ENCODE assay signal across 22 cellular contexts in genomic region chr9:24479266-24479665, GRCh38.
"Had no signal": no experiment of that assay in that cellular context is flagged by ENCODE, and none has a peak within 500 bp of the region (broad histone marks: within the 10 kb centered on the region; RNA-seq: fewer than 3 reads in every experiment).

No MANE protein-coding gene starts in this region.

- H3K27me3 Mint-ChIP-seq: activated T-helper 17 cell treated with anti-CD3 and anti-CD28 coated beads, Interleukin-2, amount 50 U/mL, for 72 hours; naive thymus-derived CD4-positive, alpha-beta T cell; T-cell had no signal

- H3K27ac ChIP-seq: ascending aorta, esophagus muscularis mucosa, foreskin keratinocyte, right atrium auricular region, tibial nerve, vagina had no signal

- H3K4me1 ChIP-seq: ascending aorta, esophagus muscularis mucosa, foreskin keratinocyte, right atrium auricular region, tibial nerve, vagina had no signal

- H3K36me3 Mint-ChIP-seq: naive thymus-derived CD4-positive, alpha-beta T cell; T-cell had no signal

- H3K9me3 ChIP-seq: ascending aorta, esophagus muscularis mucosa, right atrium auricular region, tibial nerve, vagina had no signal

- H3K4me1 Mint-ChIP-seq: activated T-helper 17 cell treated with anti-CD3 and anti-CD28 coated beads, Interleukin-2, amount 50 U/mL, for 72 hours; naive thymus-derived CD4-positive, alpha-beta T cell; T-cell had no signal

- H3K27ac Mint-ChIP-seq: activated T-helper 17 cell treated with anti-CD3 and anti-CD28 coated beads, Interleukin-2, amount 50 U/mL, for 72 hours; naive thymus-derived CD4-positive, alpha-beta T cell; T-cell had no signal

- H3K36me3 ChIP-seq: ascending aorta, esophagus muscularis mucosa, right atrium auricular region, tibial nerve, vagina had no signal

- DNase-seq: activated CD4-positive, CD25-positive, alpha-beta regulatory T cell treated with anti-CD3 and anti-CD28 coated beads, Interleukin-2, amount 50 U/mL, for 72 hours; activated naive CD4-positive, alpha-beta T cell treated with Interleukin-2 at 50 U/mL for 16 hours; activated T-cell treated with anti-CD3 and anti-CD28 coated beads for 4 hours; foreskin keratinocyte; head of caudate nucleus; left cardiac atrium; naive thymus-derived CD4-positive, alpha-beta T cell; nucleus accumbens; small intestine; stimulated activated CD4-positive, alpha-beta T cell treated with anti-CD3 and anti-CD28 coated beads, Interleukin-4, amount 100 ng/mL, for 4 hours; stimulated activated CD8-positive, alpha-beta memory T cell treated with anti-CD3 and anti-CD28 coated beads, Interleukin-4, amount 100 ng/mL, for 48 hours; stimulated activated naive CD4-positive, alpha-beta T cell treated with Interleukin-2 at 50 U/mL for 16 hours; substantia nigra; T-cell; T-helper 9 cell had no signal

- ATAC-seq: activated T-helper 17 cell treated with anti-CD3 and anti-CD28 coated beads, Interleukin-2, amount 50 U/mL, for 72 hours; foreskin keratinocyte; left cardiac atrium; naive thymus-derived CD4-positive, alpha-beta T cell; T-cell had no signal

- H3K4me3 Mint-ChIP-seq: activated T-helper 17 cell treated with anti-CD3 and anti-CD28 coated beads, Interleukin-2, amount 50 U/mL, for 72 hours; naive thymus-derived CD4-positive, alpha-beta T cell; T-cell had no signal

- H3K4me3 ChIP-seq: ascending aorta, esophagus muscularis mucosa, lung, right atrium auricular region, tibial nerve, vagina had no signal

- H3K27me3 ChIP-seq: ascending aorta, esophagus muscularis mucosa, foreskin keratinocyte, right atrium auricular region, tibial nerve, vagina had no signal
